In genomic region chr11:115221461-115222069, GRCh38 we compare ENCODE assay signal across 14 cellular contexts.
A peak's percentile ranks its signal among the peaks of the same experiment; 100 is the strongest.
DNase-seq lines count a peak whose midpoint lies in the region; ATAC-seq and TF ChIP-seq lines count a peak whose summit lies in the region.
"Had no signal": no experiment of that assay in that cellular context is flagged by ENCODE, and none has a peak within 500 bp of the region (broad histone marks: within the 10 kb centered on the region; RNA-seq: fewer than 3 reads in every experiment).

No MANE protein-coding gene starts in this region.

- H3K27me3 ChIP-seq in KMS-11 (ENCODE audit: insufficient read depth, low read depth): no peaks in the 10 kb centered on the region
- no peaks in the 10 kb centered on the region for H3K27me3 ChIP-seq in trophoblast cell (ENCODE audit: insufficient read depth, low read length)
- H3K27me3 ChIP-seq: ascending aorta, upper lobe of right lung had no signal

- no peaks in the 10 kb centered on the region for H3K4me1 Mint-ChIP-seq in activated naive CD8-positive, alpha-beta T cell treated with anti-CD3 and anti-CD28 coated beads for 36 hours
- H3K4me1 Mint-ChIP-seq in activated T-cell treated with anti-CD3 and anti-CD28 coated beads, Interleukin-2, amount 50 U/mL, for 24 hours (ENCODE audit: low read depth): peaks cover 15% of the 10 kb centered on the region

- H3K4me3 ChIP-seq in KMS-11 (IDR thresholded peaks at IDR 0.05; ENCODE audit: insufficient read depth, low read depth, low read length) (no peak overlapping the region), trophoblast cell (ENCODE audit: low read depth, low read length) (no peak overlapping the region)
- H3K4me3 ChIP-seq: ascending aorta, upper lobe of right lung had no signal

- H3K4me1 ChIP-seq in KMS-11 (ENCODE audit: low read depth, poor library complexity, severe bottlenecking): peaks cover 95% of the 10 kb centered on the region
- no peaks in the 10 kb centered on the region for H3K4me1 ChIP-seq in trophoblast cell (ENCODE audit: control insufficient read depth in 1 of 2, insufficient read depth in 2 of 2, low read length in 2 of 2)
- H3K4me1 ChIP-seq: ascending aorta, upper lobe of right lung had no signal

- no peak overlapping the region for H3K18ac ChIP-seq in trophoblast cell (ENCODE audit: low read length)

- H3K27me3 Mint-ChIP-seq in activated naive CD8-positive, alpha-beta T cell treated with anti-CD3 and anti-CD28 coated beads for 36 hours: peaks cover 9% of the 10 kb centered on the region
- peaks cover 13% of the 10 kb centered on the region for H3K27me3 Mint-ChIP-seq in activated T-cell treated with anti-CD3 and anti-CD28 coated beads, Interleukin-2, amount 50 U/mL, for 24 hours

- H3K9me3 ChIP-seq in trophoblast cell (ENCODE audit: insufficient read depth, low read depth, low read length): no peaks in the 10 kb centered on the region
- H3K9me3 ChIP-seq: ascending aorta, Caco-2, upper lobe of right lung had no signal

- H3K9me3 Mint-ChIP-seq in activated naive CD8-positive, alpha-beta T cell treated with anti-CD3 and anti-CD28 coated beads for 36 hours: no peaks in the 10 kb centered on the region
- H3K9me3 Mint-ChIP-seq in activated T-cell treated with anti-CD3 and anti-CD28 coated beads, Interleukin-2, amount 50 U/mL, for 24 hours: no peaks in the 10 kb centered on the region

- peak; percentile 44 for ATAC-seq in GM18502 (IDR thresholded peaks at IDR 0.05; ENCODE audit: poor library complexity, unreplicated experiment)
- peak; percentile 37 for ATAC-seq in GM21576 (IDR thresholded peaks at IDR 0.05; ENCODE audit: unreplicated experiment)

- H3K79me1 ChIP-seq in trophoblast cell (ENCODE audit: low read length): no peaks in the 10 kb centered on the region

- H3K27ac Mint-ChIP-seq in activated naive CD8-positive, alpha-beta T cell treated with anti-CD3 and anti-CD28 coated beads for 36 hours: no peak overlapping the region
- no peak overlapping the region for H3K27ac Mint-ChIP-seq in activated T-cell treated with anti-CD3 and anti-CD28 coated beads, Interleukin-2, amount 50 U/mL, for 24 hours

- H3K27ac ChIP-seq in KMS-11: peak overlapping the region; percentile 98
- H3K27ac ChIP-seq in trophoblast cell (ENCODE audit: low read depth, low read length): no peak overlapping the region
- H3K27ac ChIP-seq: ascending aorta, upper lobe of right lung had no signal

- H3K4me2 ChIP-seq in KMS-11: peak overlapping the region; percentile 91
- no peak overlapping the region for H3K4me2 ChIP-seq in trophoblast cell (ENCODE audit: low read length)

- H4K8ac ChIP-seq in trophoblast cell (ENCODE audit: low read depth, low read length): no peak overlapping the region

- no peak overlapping the region for H2AK5ac ChIP-seq in trophoblast cell (ENCODE audit: low read length)

- H3K79me2 ChIP-seq in KMS-11 (ENCODE audit: insufficient read depth, low read depth): no peaks in the 10 kb centered on the region
- no peaks in the 10 kb centered on the region for H3K79me2 ChIP-seq in trophoblast cell (ENCODE audit: control insufficient read depth, insufficient read depth, low read length, poor library complexity)

- WGBS in trophoblast cell (ENCODE audit: extremely low coverage, insufficient coverage, insufficient read length): no CpG with 5 or more reads among the region's 2 CpGs

- H3K23ac ChIP-seq in trophoblast cell (ENCODE audit: low read length): no peak overlapping the region

- H3K14ac ChIP-seq in trophoblast cell (ENCODE audit: low read length): no peak overlapping the region

- H4K91ac ChIP-seq in trophoblast cell (ENCODE audit: low read depth, low read length): no peak overlapping the region

- no peak for TF ChIP-seq CTCF in KMS-11 (conservative IDR thresholded peaks at IDR 0.05; ENCODE audit: low read depth, low read length)

- no peak overlapping the region for H4K12ac ChIP-seq in trophoblast cell (ENCODE audit: low read depth, low read length)

- no peak overlapping the region for H3K4ac ChIP-seq in trophoblast cell (ENCODE audit: low read depth, low read length)

- no peak overlapping the region for H3K4me3 Mint-ChIP-seq in activated naive CD8-positive, alpha-beta T cell treated with anti-CD3 and anti-CD28 coated beads for 36 hours
- H3K4me3 Mint-ChIP-seq in activated T-cell treated with anti-CD3 and anti-CD28 coated beads, Interleukin-2, amount 50 U/mL, for 24 hours: no peak overlapping the region

- H3K36me3 Mint-ChIP-seq in activated naive CD8-positive, alpha-beta T cell treated with anti-CD3 and anti-CD28 coated beads for 36 hours: no peaks in the 10 kb centered on the region
- H3K36me3 Mint-ChIP-seq in activated T-cell treated with anti-CD3 and anti-CD28 coated beads, Interleukin-2, amount 50 U/mL, for 24 hours (ENCODE audit: low read depth): no peaks in the 10 kb centered on the region

- no peak overlapping the region for H2BK120ac ChIP-seq in trophoblast cell (ENCODE audit: insufficient read depth, low read length, poor library complexity)

- no peak overlapping the region for H2AFZ ChIP-seq in KMS-11 (ENCODE audit: low read depth)
- H2AFZ ChIP-seq in trophoblast cell (ENCODE audit: insufficient read depth, low read length, poor library complexity): no peak overlapping the region

- H3K36me3 ChIP-seq in KMS-11 (ENCODE audit: insufficient read depth): no peaks in the 10 kb centered on the region
- peaks cover 2 to 3% of the 10 kb centered on the region in 2 experiments for H3K36me3 ChIP-seq in trophoblast cell (ENCODE audit: control insufficient read depth in 1 of 2, insufficient read depth in 2 of 2, low read length in 2 of 2)
- H3K36me3 ChIP-seq: ascending aorta, upper lobe of right lung had no signal

- H3K9ac ChIP-seq in KMS-11 (peak overlapping the region; percentile 78), trophoblast cell (ENCODE audit: low read length) (no peak overlapping the region)

- H4K20me1 ChIP-seq in KMS-11 (ENCODE audit: insufficient read depth): no peaks in the 10 kb centered on the region

- H2BK5ac ChIP-seq in trophoblast cell (ENCODE audit: low read depth, low read length, poor library complexity): no peak overlapping the region

- DNase-seq in kidney tubule cell (ENCODE audit: low spot score): peak; percentile 23
- no peak for DNase-seq in trophoblast cell
- DNase-seq in OCI-M2 (lab: John Stamatoyannopoulos, UW; ENCODE audit: unreplicated experiment): no peak
- no peak for DNase-seq in activated naive CD8-positive, alpha-beta T cell treated with anti-CD3 and anti-CD28 coated beads for 36 hours
- DNase-seq in activated T-cell treated with anti-CD3 and anti-CD28 coated beads, Interleukin-2, amount 50 U/mL, for 24 hours: no peak
- DNase-seq: activated CD4-positive, alpha-beta T cell treated with anti-CD3 and anti-CD28 coated beads for 48 hours; Caco-2; posterior cingulate gyrus; SIG-M5; upper lobe of right lung had no signal

- H2BK12ac ChIP-seq in trophoblast cell (ENCODE audit: low read length): no peak overlapping the region
